15 cellular contexts compared by ENCODE assay signal in the genomic region with DNA sequence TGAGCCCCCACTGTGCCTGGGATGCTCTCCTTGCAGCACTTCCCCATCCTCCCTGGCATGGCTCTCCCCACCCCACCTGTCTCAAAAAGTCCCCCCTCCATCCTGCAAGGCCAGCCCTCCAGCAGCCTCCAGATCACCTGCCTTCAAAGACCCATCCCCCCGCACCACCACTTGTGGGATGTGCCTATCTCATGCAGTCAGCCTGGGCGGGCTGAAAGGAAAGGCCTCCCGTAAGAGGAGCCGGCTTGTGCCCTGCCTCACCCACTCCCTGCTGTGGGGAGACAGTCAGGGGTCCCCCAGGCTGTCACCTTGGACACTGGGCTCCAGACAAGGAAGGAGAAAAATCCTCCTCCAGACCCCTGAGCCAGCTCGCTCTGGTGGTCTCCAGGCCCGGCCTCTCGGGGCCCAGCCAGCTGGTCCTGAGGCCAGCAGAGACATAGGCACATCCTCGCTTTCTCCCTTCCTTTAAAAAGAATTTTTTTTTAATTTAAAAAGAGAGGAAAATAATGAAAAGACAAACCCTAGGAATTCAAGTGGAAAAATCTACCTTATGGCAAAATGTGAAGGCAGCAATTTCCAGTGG.
"Had no signal": no experiment of that assay in that cellular context is flagged by ENCODE, and none has a peak within 500 bp of the region (broad histone marks: within the 10 kb centered on the region; RNA-seq: fewer than 3 reads in every experiment).

No MANE protein-coding gene starts in this region.

- ATAC-seq: natural killer cell treated with Interleukin-12 subunit alpha and Interleukin-12 subunit beta and Interleukin-15 and Interleukin-18, amount 100 ng/mL, for 72 hours; stimulated activated memory B cell treated with anti-CD40 and anti-IgM and Interleukin-4, amounts not matched to agents 10 μg/mL and 1 μg/mL and 100 μg/mL, for 72 hours had no signal

- H3K4me3 Mint-ChIP-seq: activated naive CD8-positive, alpha-beta T cell treated with anti-CD3 and anti-CD28 coated beads, Interleukin-2, amount 10 ng/mL, durations not matched to agents 7 days and 5 days; central memory CD8-positive, alpha-beta T cell; natural killer cell treated with Interleukin-12 subunit alpha and Interleukin-12 subunit beta and Interleukin-15 and Interleukin-18, amount 100 ng/mL, for 72 hours; stimulated activated memory B cell treated with anti-CD40 and anti-IgM and Interleukin-4, amounts not matched to agents 10 μg/mL and 1 μg/mL and 100 μg/mL, for 72 hours had no signal

- H3K27ac Mint-ChIP-seq: activated naive CD8-positive, alpha-beta T cell treated with anti-CD3 and anti-CD28 coated beads, Interleukin-2, amount 10 ng/mL, durations not matched to agents 7 days and 5 days; natural killer cell treated with Interleukin-12 subunit alpha and Interleukin-12 subunit beta and Interleukin-15 and Interleukin-18, amount 100 ng/mL, for 72 hours; progenitor cell of endocrine pancreas; stimulated activated memory B cell treated with anti-CD40 and anti-IgM and Interleukin-4, amounts not matched to agents 10 μg/mL and 1 μg/mL and 100 μg/mL, for 72 hours had no signal

- H3K36me3 Mint-ChIP-seq: activated naive CD8-positive, alpha-beta T cell treated with anti-CD3 and anti-CD28 coated beads, Interleukin-2, amount 10 ng/mL, durations not matched to agents 7 days and 5 days; natural killer cell treated with Interleukin-12 subunit alpha and Interleukin-12 subunit beta and Interleukin-15 and Interleukin-18, amount 100 ng/mL, for 72 hours; stimulated activated memory B cell treated with anti-CD40 and anti-IgM and Interleukin-4, amounts not matched to agents 10 μg/mL and 1 μg/mL and 100 μg/mL, for 72 hours had no signal

- H3K27ac ChIP-seq: brain microvascular endothelial cell, right atrium auricular region had no signal

- H3K4me3 ChIP-seq: right atrium auricular region had no signal

- H3K9me3 ChIP-seq: right atrium auricular region had no signal

- H3K9me3 Mint-ChIP-seq: activated naive CD8-positive, alpha-beta T cell treated with anti-CD3 and anti-CD28 coated beads, Interleukin-2, amount 10 ng/mL, durations not matched to agents 7 days and 5 days; central memory CD8-positive, alpha-beta T cell; natural killer cell treated with Interleukin-12 subunit alpha and Interleukin-12 subunit beta and Interleukin-15 and Interleukin-18, amount 100 ng/mL, for 72 hours; stimulated activated memory B cell treated with anti-CD40 and anti-IgM and Interleukin-4, amounts not matched to agents 10 μg/mL and 1 μg/mL and 100 μg/mL, for 72 hours had no signal

- H3K4me1 Mint-ChIP-seq: activated naive CD8-positive, alpha-beta T cell treated with anti-CD3 and anti-CD28 coated beads, Interleukin-2, amount 10 ng/mL, durations not matched to agents 7 days and 5 days; central memory CD8-positive, alpha-beta T cell; stimulated activated memory B cell treated with anti-CD40 and anti-IgM and Interleukin-4, amounts not matched to agents 10 μg/mL and 1 μg/mL and 100 μg/mL, for 72 hours had no signal

- H3K36me3 ChIP-seq: brain microvascular endothelial cell, right atrium auricular region had no signal

- H3K27me3 ChIP-seq: right atrium auricular region had no signal

- DNase-seq: activated CD4-positive, CD25-positive, alpha-beta regulatory T cell treated with anti-CD3 and anti-CD28 coated beads, Interleukin-2, amount 50 U/mL, for 72 hours; activated naive CD4-positive, alpha-beta T cell; activated naive CD8-positive, alpha-beta T cell treated with anti-CD3 and anti-CD28 coated beads, Interleukin-2, amount 10 ng/mL, durations not matched to agents 7 days and 5 days; activated T-cell treated with anti-CD3 and anti-CD28 coated beads for 4 hours; anterior cingulate cortex; brain microvascular endothelial cell; cortex of kidney; effector CD8-positive, alpha-beta T cell; kidney glomerular epithelial cell; stimulated activated CD4-positive, alpha-beta T cell treated with anti-CD3 and anti-CD28 coated beads, Interleukin-2, amount 100 ng/mL, for 48 hours had no signal

- H3K27me3 Mint-ChIP-seq: activated naive CD8-positive, alpha-beta T cell treated with anti-CD3 and anti-CD28 coated beads, Interleukin-2, amount 10 ng/mL, durations not matched to agents 7 days and 5 days; natural killer cell treated with Interleukin-12 subunit alpha and Interleukin-12 subunit beta and Interleukin-15 and Interleukin-18, amount 100 ng/mL, for 72 hours had no signal
